Comparison of ENCODE assay signal across 13 cellular contexts in the genomic region with DNA sequence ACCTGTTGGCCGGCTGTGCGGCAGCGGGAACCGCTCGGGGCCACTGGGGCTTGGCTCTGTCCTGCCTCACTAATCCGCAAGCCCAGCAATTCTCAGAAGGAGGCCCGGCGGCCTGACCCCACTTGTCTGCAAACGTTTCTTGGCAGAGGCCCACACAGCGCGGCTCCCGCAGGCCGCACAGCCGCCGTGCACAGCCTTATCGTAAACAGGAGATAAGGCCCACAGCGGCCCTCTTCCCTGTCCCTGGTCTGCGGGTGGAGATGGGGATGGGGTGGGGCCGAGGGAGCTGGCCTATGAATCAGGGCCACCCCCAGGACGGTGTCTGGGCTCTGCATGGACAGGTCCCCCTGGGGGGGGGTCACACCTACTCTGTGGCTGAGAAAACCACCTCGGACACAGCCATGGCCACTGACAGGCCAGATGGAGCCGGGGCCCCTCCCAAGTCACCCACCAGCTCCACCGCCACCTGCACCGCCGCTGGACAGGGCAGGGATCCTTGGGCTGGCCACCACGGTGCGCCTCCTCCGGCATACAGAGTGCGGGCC. TPM values are rescaled to one million over a fixed set of nuclear protein-coding genes. Genes with fewer than 3 reads are reported as not detected.
DNase-seq lines count a peak whose midpoint lies in the region; ATAC-seq and TF ChIP-seq lines count a peak whose summit lies in the region.
"Had no signal": no experiment of that assay in that cellular context is flagged by ENCODE, and none has a peak within 500 bp of the region (broad histone marks: within the 10 kb centered on the region; RNA-seq: fewer than 3 reads in every experiment).

No MANE protein-coding gene starts in this region.

- H3K36me3 ChIP-seq in smooth muscle cell (ENCODE audit: low read depth) = no peaks in the 10 kb centered on the region

- no peaks in the 10 kb centered on the region for H3K27me3 ChIP-seq in smooth muscle cell (ENCODE audit: low read depth)
- H3K27me3 ChIP-seq: esophagus muscularis mucosa had no signal

- no peak overlapping the region for H3K27ac ChIP-seq in smooth muscle cell (ENCODE audit: low read depth)
- H3K27ac ChIP-seq: esophagus muscularis mucosa had no signal

- H4K20me1 ChIP-seq in smooth muscle cell (ENCODE audit: low read depth) = peaks cover 74% of the 10 kb centered on the region

- H2AFZ ChIP-seq in smooth muscle cell (ENCODE audit: low read depth) = no peak overlapping the region

- H3K9ac ChIP-seq in smooth muscle cell (ENCODE audit: low read depth) = no peak overlapping the region

- ATAC-seq in GM21825 (IDR thresholded peaks at IDR 0.05; ENCODE audit: unreplicated experiment) = no peak

- H3K79me2 ChIP-seq in smooth muscle cell (ENCODE audit: low read depth) = no peaks in the 10 kb centered on the region

- H3K9me3 ChIP-seq in smooth muscle cell (replicated peaks; ENCODE audit: low read depth) = no peaks in the 10 kb centered on the region
- H3K9me3 ChIP-seq: esophagus muscularis mucosa had no signal

- DNase-seq in DMS79 treated with DMSO at 0.1 percent for 48 hours (lab: John Stamatoyannopoulos, UW) (peak; percentile 11), DMS79 (lab: John Stamatoyannopoulos, UW) (no peak), cerebellar cortex (ENCODE audit: low spot score) (peak; percentile 51), left kidney (ENCODE audit: low read depth, low spot score) (peak; percentile 84), smooth muscle cell (lab: John Stamatoyannopoulos, UW; ENCODE audit: unreplicated experiment) (peak; percentile 8), epidermal melanocyte (ENCODE audit: insufficient read length, low spot score) (no peak)
- no peak for DNase-seq in activated CD4-positive, alpha-beta T cell treated with anti-CD3 and anti-CD28 coated beads, Interleukin-2, amount 50 U/mL, for 48 hours
- DNase-seq: activated CD4-positive, alpha-beta memory T cell treated with anti-CD3 and anti-CD28 coated beads, Interleukin-2, amount 10 ng/mL, durations not matched to agents 7 days and 5 days; NCI-H2081 treated with DMSO at 0.1 percent for 48 hours had no signal

- no peaks in the 10 kb centered on the region for H3K4me1 ChIP-seq in smooth muscle cell (ENCODE audit: low read depth)

- WGBS in smooth muscle cell (ENCODE audit: low lambda C conversion rate) = 41% methylated on average over 27 of the region's 29 CpGs

- peak overlapping the region; percentile 36 for H3K4me2 ChIP-seq in smooth muscle cell

- H3F3A ChIP-seq in smooth muscle cell (ENCODE audit: low read depth) = peaks cover 3% of the 10 kb centered on the region

- no peak for TF ChIP-seq CTCF in smooth muscle cell (IDR thresholded peaks at IDR 0.05; ENCODE audit: borderline replicate concordance, insufficient read depth, poor library complexity, severe bottlenecking)

- H3K4me3 ChIP-seq in smooth muscle cell = no peak overlapping the region
- H3K4me3 ChIP-seq: esophagus muscularis mucosa had no signal

RNA-seq across cellular contexts. Expression of a gene that starts 47.8 kb away (rescaled TPM):
- 196 and 236 TPM in 2 replicates for total RNA-seq in smooth muscle cell
- polyA plus RNA-seq in smooth muscle cell = 627 and 901 TPM in 2 replicates
- total RNA-seq: activated CD4-positive, alpha-beta memory T cell treated with anti-CD3 and anti-CD28 coated beads, Interleukin-2, amount 10 ng/mL, durations not matched to agents 7 days and 5 days; kidney epithelial cell; SK-MEL-5 had no signal

RNA-seq across cellular contexts. Expression of a gene that starts 59.9 kb away (rescaled TPM):
- 1.0 and 1.6 TPM in 2 replicates for total RNA-seq in smooth muscle cell
- polyA plus RNA-seq in smooth muscle cell = 3.1 and 3.5 TPM in 2 replicates

Comparison
In these comparisons a context has a peak if more than half of its experiments do, and no peak if none do; other contexts are left out.
1. DNase-seq: peak in DMS79 treated with DMSO at 0.1 percent for 48 hours (single experiment), cerebellar cortex (single experiment), left kidney (single experiment) and smooth muscle cell (single experiment); none in DMS79 (single experiment), activated CD4-positive, alpha-beta T cell treated with anti-CD3 and anti-CD28 coated beads, Interleukin-2, amount 50 U/mL, for 48 hours (0 of 2) and epidermal melanocyte (single experiment).